8 cellular contexts compared by ENCODE assay signal in the genomic region with DNA sequence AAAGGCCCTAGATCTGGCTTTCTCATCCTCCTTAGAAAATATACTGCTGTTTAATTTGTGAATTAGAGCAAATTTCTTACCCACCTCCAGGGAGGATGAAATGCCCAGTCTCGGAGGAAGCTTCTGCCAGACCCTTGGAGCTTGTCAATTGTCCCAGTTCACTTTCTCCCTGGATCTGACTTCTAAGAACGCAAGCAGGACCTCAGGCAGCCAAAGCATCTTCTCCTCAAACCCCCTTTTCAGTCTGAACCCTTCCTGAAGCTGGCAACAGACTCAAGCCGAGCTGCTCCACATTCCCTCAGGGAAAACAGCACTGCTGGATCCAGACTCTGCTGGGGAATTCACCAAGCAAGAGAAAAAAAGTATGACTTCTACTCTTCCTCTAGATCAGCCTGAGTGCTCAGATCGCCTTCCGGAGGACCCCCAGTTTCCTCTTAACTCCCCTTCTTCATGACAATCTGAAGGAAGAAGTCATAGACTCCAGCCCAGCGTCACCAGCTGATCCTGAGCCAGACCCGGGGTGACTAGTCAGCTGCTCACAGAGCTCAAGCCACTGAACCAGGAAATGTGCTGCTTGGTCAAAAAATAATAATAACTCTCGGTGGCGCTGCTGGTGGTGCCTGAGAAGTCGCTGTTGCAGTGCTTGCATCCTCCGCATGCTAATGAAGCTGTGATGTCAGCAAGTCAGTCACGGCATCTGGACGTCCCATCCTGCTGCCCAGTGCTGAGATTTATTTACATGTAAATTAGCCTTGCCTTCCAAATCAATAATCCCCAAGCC. TPM values are rescaled to one million over a fixed set of nuclear protein-coding genes. Genes with fewer than 3 reads are reported as not detected.
DNase-seq lines count a peak whose midpoint lies in the region; ATAC-seq and TF ChIP-seq lines count a peak whose summit lies in the region.

A gene with protein sequence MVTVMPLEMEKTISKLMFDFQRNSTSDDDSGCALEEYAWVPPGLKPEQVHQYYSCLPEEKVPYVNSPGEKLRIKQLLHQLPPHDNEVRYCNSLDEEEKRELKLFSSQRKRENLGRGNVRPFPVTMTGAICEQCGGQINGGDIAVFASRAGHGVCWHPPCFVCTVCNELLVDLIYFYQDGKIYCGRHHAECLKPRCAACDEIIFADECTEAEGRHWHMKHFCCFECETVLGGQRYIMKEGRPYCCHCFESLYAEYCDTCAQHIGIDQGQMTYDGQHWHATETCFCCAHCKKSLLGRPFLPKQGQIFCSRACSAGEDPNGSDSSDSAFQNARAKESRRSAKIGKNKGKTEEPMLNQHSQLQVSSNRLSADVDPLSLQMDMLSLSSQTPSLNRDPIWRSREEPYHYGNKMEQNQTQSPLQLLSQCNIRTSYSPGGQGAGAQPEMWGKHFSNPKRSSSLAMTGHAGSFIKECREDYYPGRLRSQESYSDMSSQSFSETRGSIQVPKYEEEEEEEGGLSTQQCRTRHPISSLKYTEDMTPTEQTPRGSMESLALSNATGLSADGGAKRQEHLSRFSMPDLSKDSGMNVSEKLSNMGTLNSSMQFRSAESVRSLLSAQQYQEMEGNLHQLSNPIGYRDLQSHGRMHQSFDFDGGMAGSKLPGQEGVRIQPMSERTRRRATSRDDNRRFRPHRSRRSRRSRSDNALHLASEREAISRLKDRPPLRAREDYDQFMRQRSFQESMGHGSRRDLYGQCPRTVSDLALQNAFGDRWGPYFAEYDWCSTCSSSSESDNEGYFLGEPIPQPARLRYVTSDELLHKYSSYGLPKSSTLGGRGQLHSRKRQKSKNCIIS (minus strand): TSS at position 641 of the 781 bp plus-strand sequence. CDS start 26,539 bp downstream, outside the sequence.

- peak; percentile 54 for DNase-seq in SHP77 treated with DMSO at 0.1 percent for 48 hours (lab: John Stamatoyannopoulos, UW)
- peak; percentile 90 for DNase-seq in fibroblast of the aortic adventitia (ENCODE audit: low read depth)
- no peak for DNase-seq in naive B cell
- DNase-seq in naive thymus-derived CD4-positive, alpha-beta T cell: no peak
- DNase-seq in activated CD4-positive, alpha-beta T cell treated with anti-CD3 and anti-CD28 coated beads, Interleukin-2, amount 50 U/mL, for 1 hour: no peak
- no peak for DNase-seq in NCI-H1417 (lab: John Stamatoyannopoulos, UW)

- no peak within 1 kb of the TSS for H3K27ac ChIP-seq in naive thymus-derived CD4-positive, alpha-beta T cell (ENCODE audit: low read depth, low read length)

- CTCF ChIA-PET in naive thymus-derived CD4-positive, alpha-beta T cell (lab: Charles Lee): interaction anchor here (0.5 kb wide), 1 partner anchor 12 kb away, joined by 3 read pairs; no protein-coding TSS in a partner anchor

- POLR2A ChIA-PET in naive thymus-derived CD4-positive, alpha-beta T cell (lab: Charles Lee): no interaction called here

- H3K36me3 ChIP-seq in naive thymus-derived CD4-positive, alpha-beta T cell (ENCODE audit: control insufficient read depth in 2 of 3, insufficient read depth in 3 of 3, low read length in 3 of 3): no peaks in the 10 kb centered on the region

- peaks cover 0 to 5% (median 0%) of the 10 kb centered on the region in 3 donors for H3K4me1 Mint-ChIP-seq in naive B cell
- H3K4me1 Mint-ChIP-seq in naive thymus-derived CD4-positive, alpha-beta T cell: peaks cover 0 to 4% (median 0%) of the 10 kb centered on the region in 7 donors

- H3K4me3 Mint-ChIP-seq in naive B cell: peak within 1 kb of the TSS in 6 of 8 donors; percentile 18 to 65 (median 46)
- H3K4me3 Mint-ChIP-seq in naive thymus-derived CD4-positive, alpha-beta T cell: peak within 1 kb of the TSS in 1 of 10 donors; percentile 18

- no peaks in the 10 kb centered on the region for H3K36me3 Mint-ChIP-seq in naive B cell
- no peaks in the 10 kb centered on the region for H3K36me3 Mint-ChIP-seq in naive thymus-derived CD4-positive, alpha-beta T cell

- H3K4me3 ChIP-seq in fibroblast of the aortic adventitia (ENCODE audit: low read depth, low read length): peak within 1 kb of the TSS; percentile 80
- H3K4me3 ChIP-seq in naive thymus-derived CD4-positive, alpha-beta T cell (ENCODE audit: low read length): no peak within 1 kb of the TSS

- ATAC-seq in GM18499 (IDR thresholded peaks at IDR 0.05; ENCODE audit: insufficient read depth, unreplicated experiment) (peak; percentile 88), HG02759 (IDR thresholded peaks at IDR 0.05; ENCODE audit: unreplicated experiment) (peak; percentile 87), naive B cell (ENCODE audit: low read depth in 2 of 2) (peak; percentile 32 to 63)
- ATAC-seq in naive thymus-derived CD4-positive, alpha-beta T cell: no peak

- H3K9me3 Mint-ChIP-seq in naive B cell: peaks cover 0 to 4% (median 0%) of the 10 kb centered on the region in 7 donors
- H3K9me3 Mint-ChIP-seq in naive thymus-derived CD4-positive, alpha-beta T cell: peaks cover 0 to 5% (median 0%) of the 10 kb centered on the region in 11 donors

- no peaks in the 10 kb centered on the region for H3K4me1 ChIP-seq in naive thymus-derived CD4-positive, alpha-beta T cell (ENCODE audit: control insufficient read depth in 2 of 2, insufficient read depth in 2 of 2, low read length in 2 of 2)

- intact Hi-C loops in naive thymus-derived CD4-positive, alpha-beta T cell (cut with micrococcal nuclease): no loop called here

- H3K27ac Mint-ChIP-seq in naive B cell: peak within 1 kb of the TSS in 3 of 6 donors; percentile 43 to 72 (median 56)
- H3K27ac Mint-ChIP-seq in naive thymus-derived CD4-positive, alpha-beta T cell: no peak within 1 kb of the TSS

- peaks cover 5 to 12% (median 10%) of the 10 kb centered on the region in 3 donors for H3K27me3 Mint-ChIP-seq in naive B cell
- H3K27me3 Mint-ChIP-seq in naive thymus-derived CD4-positive, alpha-beta T cell: peaks cover 2 to 37% (median 19%) of the 10 kb centered on the region in 5 donors

- no peaks in the 10 kb centered on the region for H3K9me3 ChIP-seq in naive thymus-derived CD4-positive, alpha-beta T cell (ENCODE audit: control insufficient read depth in 2 of 3, low read length in 3 of 3)

- peak; percentile 34 for TF ChIP-seq CTCF in fibroblast of the aortic adventitia (IDR thresholded peaks at IDR 0.05; ENCODE audit: insufficient read depth, low read length)

- no peaks in the 10 kb centered on the region for H3K27me3 ChIP-seq in naive thymus-derived CD4-positive, alpha-beta T cell (ENCODE audit: control insufficient read depth in 2 of 2, insufficient read depth in 2 of 2, low read length in 2 of 2)

RNA-seq across cellular contexts. Expression of the gene that starts here (rescaled TPM):
- 22.0 and 45.1 TPM in 2 replicates for total RNA-seq in fibroblast of the aortic adventitia (ENCODE audit: low replicate concordance)
- polyA plus RNA-seq in naive B cell (ENCODE audit: low read depth in 6 of 6): not detected
- total RNA-seq in naive thymus-derived CD4-positive, alpha-beta T cell: under 1 TPM in 1 of 5 experiments, not detected in 4; 0.22 TPM
- polyA plus RNA-seq in naive thymus-derived CD4-positive, alpha-beta T cell: not detected

Comparison
In these comparisons a context has a peak if more than half of its experiments do, and no peak if none do; other contexts are left out.
1. RNA of the gene that starts here (total RNA-seq): 22.0 to 45.1 TPM in fibroblast of the aortic adventitia; 0.22 TPM in naive thymus-derived CD4-positive, alpha-beta T cell; every median in the first group is over 10 times any median in the second.
2. Peak in ATAC-seq in naive B cell; RNA of the gene not detected or under 1 TPM.
3. DNase-seq: peak in SHP77 treated with DMSO at 0.1 percent for 48 hours (single experiment) and fibroblast of the aortic adventitia (single experiment); none in naive B cell (single experiment), naive thymus-derived CD4-positive, alpha-beta T cell (0 of 9), activated CD4-positive, alpha-beta T cell treated with anti-CD3 and anti-CD28 coated beads, Interleukin-2, amount 50 U/mL, for 1 hour (single experiment) and NCI-H1417 (0 of 3).